In genomic region chr12:14776236-14776959, GRCh38 we compare ENCODE assay signal across 9 cellular contexts. TPM values are rescaled to one million over a fixed set of nuclear protein-coding genes. Genes with fewer than 3 reads are reported as not detected.
DNase-seq lines count a peak whose midpoint lies in the region; ATAC-seq, FAIRE-seq and TF ChIP-seq lines count a peak whose summit lies in the region.
"Had no signal": no experiment of that assay in that cellular context is flagged by ENCODE, and none has a peak within 500 bp of the region (broad histone marks: within the 10 kb centered on the region; RNA-seq: fewer than 3 reads in every experiment).

No MANE protein-coding gene starts in this region.

- DNase-seq in activated naive CD4-positive, alpha-beta T cell treated with anti-CD3 and anti-CD28 coated beads for 36 hours: no peak
- DNase-seq in activated naive CD4-positive, alpha-beta T cell (lab: John Stamatoyannopoulos, UW): no peak
- DNase-seq in Panc1 (ENCODE audit: low read depth, low spot score): no peak
- DNase-seq in fibroblast of the aortic adventitia (ENCODE audit: low read depth): peak; percentile 47
- DNase-seq in thoracic aorta (ENCODE audit: low spot score): no peak
- no peak for DNase-seq in NOMO-1 treated with DMSO at 0.1 percent for 48 hours (lab: John Stamatoyannopoulos, UW; ENCODE audit: unreplicated experiment)
- DNase-seq in frontal cortex (ENCODE audit: low spot score in 2 of 2): no peak
- no peak for DNase-seq in left colon

- peak overlapping the region; percentile 93 for H3K27ac ChIP-seq in Panc1 (ENCODE audit: low read length)
- peak overlapping the region; percentile 93 to 98 for H3K27ac ChIP-seq in thoracic aorta

- CTCF ChIA-PET in activated naive CD4-positive, alpha-beta T cell treated with anti-CD3 and anti-CD28 coated beads for 36 hours (lab: Charles Lee): interaction anchor here (0.6 to 3.6 kb wide), 6 partner anchors 8 to 70 kb away, joined by 3 to 14 read pairs (median 5); no protein-coding TSS in a partner anchor
- CTCF ChIA-PET in Panc1 (lab: Charles Lee): interaction anchor here (0.6 kb wide), 1 partner anchor 220 kb away, joined by 3 read pairs; no protein-coding TSS in a partner anchor

- no peaks in the 10 kb centered on the region; the same call in 1 of the 2 replicates for H3K36me3 ChIP-seq in Panc1 (ENCODE audit: control insufficient read depth, insufficient read depth, low read length)
- no peaks in the 10 kb centered on the region for H3K36me3 ChIP-seq in thoracic aorta

- no peaks in the 10 kb centered on the region for H3K9me3 ChIP-seq in Panc1 (ENCODE audit: control insufficient read depth, insufficient read depth, low read depth, low read length)
- no peaks in the 10 kb centered on the region for H3K9me3 ChIP-seq in thoracic aorta

- peak overlapping the region; percentile 86 to 88 for H3K4me3 ChIP-seq in Panc1 (ENCODE audit: low read depth in 2 of 2, low read length in 2 of 2)
- peak overlapping the region; percentile 86 for H3K4me3 ChIP-seq in fibroblast of the aortic adventitia (ENCODE audit: low read depth, low read length)
- H3K4me3 ChIP-seq in thoracic aorta: peak overlapping the region; percentile 84

- no peaks in the 10 kb centered on the region for H3K36me3 Mint-ChIP-seq in activated naive CD4-positive, alpha-beta T cell treated with anti-CD3 and anti-CD28 coated beads for 36 hours (ENCODE audit: low read depth)

- no peaks in the 10 kb centered on the region for H3K27me3 Mint-ChIP-seq in activated naive CD4-positive, alpha-beta T cell treated with anti-CD3 and anti-CD28 coated beads for 36 hours (ENCODE audit: low read depth)
- H3K27me3 Mint-ChIP-seq: central memory CD8-positive, alpha-beta T cell had no signal

- H3K4me1 Mint-ChIP-seq in activated naive CD4-positive, alpha-beta T cell treated with anti-CD3 and anti-CD28 coated beads for 36 hours (ENCODE audit: low read depth): peaks cover 34% of the 10 kb centered on the region

- in situ Hi-C loops in Panc1 (cut with HindIII; ENCODE audit: low pct_unique_long_range_greater_than_20kb, low sequenced_read_pairs): no loop called here

- POLR2A ChIA-PET in Panc1 (lab: Charles Lee): no interaction called here

- H3K4me3 Mint-ChIP-seq in activated naive CD4-positive, alpha-beta T cell treated with anti-CD3 and anti-CD28 coated beads for 36 hours: peak overlapping the region; percentile 95

- FAIRE-seq in frontal cortex (lab: Jason Lieb, UNC): no peak

- H3K27me3 ChIP-seq in Panc1 (ENCODE audit: control insufficient read depth, insufficient read depth, low read length) (no peaks in the 10 kb centered on the region), thoracic aorta (replicated peaks; ENCODE audit: insufficient read depth) (no peaks in the 10 kb centered on the region)

- intact Hi-C loops in activated naive CD4-positive, alpha-beta T cell treated with anti-CD3 and anti-CD28 coated beads for 36 hours (cut with micrococcal nuclease): loop anchor here (1.0 to 5.0 kb wide), 2 partner anchors 219 to 446 kb away; partner anchors contain the start of gene RERG
- intact Hi-C loops in Panc1 (cut with micrococcal nuclease; ENCODE audit: unreplicated experiment) (no loop called here), left colon (cut with DNase I, micrococcal nuclease) (no loop called here)

- H3K4me1 ChIP-seq in Panc1 (ENCODE audit: control insufficient read depth, insufficient read depth, low read length) (peaks cover 12% of the 10 kb centered on the region), thoracic aorta (ENCODE audit: control insufficient read depth in 1 of 2, low read depth in 2 of 2) (peaks cover 17 to 33% of the 10 kb centered on the region in 2 donors)

- no TSS peak for BruUV-seq in Panc1 (replicated peaks; lab: Mats Ljungman, UMichigan)

- no peak for ATAC-seq in Panc1
- no peak for ATAC-seq in thoracic aorta (ENCODE audit: insufficient number of reproducible peaks, low FRiP score, low read depth)
- ATAC-seq in left colon: no peak

- H3K9me3 Mint-ChIP-seq in activated naive CD4-positive, alpha-beta T cell treated with anti-CD3 and anti-CD28 coated beads for 36 hours: no peaks in the 10 kb centered on the region
- H3K9me3 Mint-ChIP-seq: central memory CD8-positive, alpha-beta T cell had no signal

- TF ChIP-seq CTCF in Panc1 (IDR thresholded peaks at IDR 0.05): peak; percentile 33; the same call in 1 of the 2 replicates
- peak; percentile 44 for TF ChIP-seq CTCF in fibroblast of the aortic adventitia (IDR thresholded peaks at IDR 0.05; ENCODE audit: insufficient read depth, low read length)
- TF ChIP-seq CTCF in thoracic aorta (IDR thresholded peaks at IDR 0.05): peak; percentile 14

- H3K27ac Mint-ChIP-seq in activated naive CD4-positive, alpha-beta T cell treated with anti-CD3 and anti-CD28 coated beads for 36 hours: no peak overlapping the region

RNA-seq across cellular contexts. Expression of gene WBP11, which starts 26.9 kb away (rescaled TPM):
- 100 to 1,000 TPM; 105 to 115 TPM for total RNA-seq in activated naive CD4-positive, alpha-beta T cell treated with anti-CD3 and anti-CD28 coated beads for 36 hours
- total RNA-seq in Panc1 (2021; ENCODE audit: unreplicated experiment): 47.3 TPM
- 25.4 TPM for polyA plus RNA-seq in Panc1 (2012; ENCODE audit: insufficient read length)
- total RNA-seq in fibroblast of the aortic adventitia (ENCODE audit: low replicate concordance): 6.3 and 15.9 TPM in 2 replicates
- 10 to 100 TPM; 10.0 to 17.6 TPM for total RNA-seq in thoracic aorta
- total RNA-seq in frontal cortex: 20.8 TPM
- total RNA-seq in left colon: 10 to 100 TPM; 38.0 to 44.1 TPM

RNA-seq across cellular contexts. Expression of gene C12orf60, which starts 27.1 kb away (rescaled TPM):
- 1 to 10 TPM; 2.0 to 3.1 TPM for total RNA-seq in activated naive CD4-positive, alpha-beta T cell treated with anti-CD3 and anti-CD28 coated beads for 36 hours
- total RNA-seq in Panc1 (2021; ENCODE audit: unreplicated experiment) (0.54 TPM), fibroblast of the aortic adventitia (ENCODE audit: low replicate concordance) (0.65 and 0.99 TPM in 2 replicates), thoracic aorta (under 1 TPM in 1 of 2 donors, not detected in 1; 0.27 TPM), frontal cortex (1.6 TPM), left colon (under 1 TPM; 0.31 to 0.89 TPM)
- polyA plus RNA-seq in Panc1 (2012; ENCODE audit: insufficient read length): 0.57 TPM

RNA-seq across cellular contexts. Expression of gene SMCO3, which starts 37.6 kb away (rescaled TPM):
- total RNA-seq in activated naive CD4-positive, alpha-beta T cell treated with anti-CD3 and anti-CD28 coated beads for 36 hours: not detected
- not detected for total RNA-seq in Panc1 (2021; ENCODE audit: unreplicated experiment)
- not detected for polyA plus RNA-seq in Panc1 (2012; ENCODE audit: insufficient read length)
- total RNA-seq in fibroblast of the aortic adventitia (ENCODE audit: low replicate concordance): 0.09 TPM in 1 of 2 replicates, not detected in the other
- total RNA-seq in thoracic aorta: under 1 TPM; 0.27 to 0.49 TPM
- total RNA-seq in frontal cortex: 0.41 TPM
- not detected for total RNA-seq in left colon
